Comparison of ENCODE assay signal across 7 cellular contexts in the genomic region with DNA sequence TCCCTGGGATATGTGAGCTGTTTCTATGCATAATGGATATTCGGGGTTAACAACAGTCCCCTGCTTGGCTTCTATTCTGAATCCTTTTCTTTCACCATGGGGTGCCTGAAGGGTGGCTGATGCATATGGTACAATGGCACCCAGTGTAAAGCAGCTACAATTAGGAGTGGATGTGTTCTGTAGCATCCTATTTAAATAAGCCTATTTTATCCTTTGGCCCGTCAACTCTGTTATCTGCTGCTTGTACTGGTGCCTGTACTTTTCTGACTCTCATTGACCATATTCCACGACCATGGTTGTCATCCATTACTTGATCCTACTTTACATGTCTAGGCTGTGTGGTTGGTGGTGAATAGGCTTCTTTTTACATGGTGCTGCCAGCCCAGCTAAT. TPM values are rescaled to one million over a fixed set of nuclear protein-coding genes. Genes with fewer than 3 reads are reported as not detected.
A peak's percentile ranks its signal among the peaks of the same experiment; 100 is the strongest.
DNase-seq lines count a peak whose midpoint lies in the region; ATAC-seq and TF ChIP-seq lines count a peak whose summit lies in the region.

No MANE protein-coding gene starts in this region.

- H3K9ac ChIP-seq in iPS-18a (ENCODE audit: low read length), result peak overlapping the region; percentile 85

- H3K27me3 Mint-ChIP-seq in activated CD8-positive, alpha-beta T cell treated with anti-CD3 and anti-CD28 coated beads for 36 hours, result no peaks in the 10 kb centered on the region
- H3K27me3 Mint-ChIP-seq in stimulated activated naive B cell treated with anti-CD40 and anti-IgM and Interleukin-4, amounts not matched to agents 10 μg/mL and 1 μg/mL and 100 μg/mL, for 72 hours, result no peaks in the 10 kb centered on the region

- peaks cover 91% of the 10 kb centered on the region for H3K36me3 Mint-ChIP-seq in activated CD8-positive, alpha-beta T cell treated with anti-CD3 and anti-CD28 coated beads for 36 hours (ENCODE audit: low read depth)
- peaks cover 57 to 82% of the 10 kb centered on the region in 2 donors for H3K36me3 Mint-ChIP-seq in stimulated activated naive B cell treated with anti-CD40 and anti-IgM and Interleukin-4, amounts not matched to agents 10 μg/mL and 1 μg/mL and 100 μg/mL, for 72 hours

- H3K27ac ChIP-seq in HEK293 (ENCODE audit: extremely low read depth, low read depth, low read length) (peak overlapping the region; percentile 95; the same call in 1 of the 2 replicates), iPS-18a (ENCODE audit: low read length) (peak overlapping the region; percentile 15)

- no peak for DNase-seq in activated CD8-positive, alpha-beta T cell treated with anti-CD3 and anti-CD28 coated beads for 36 hours
- no peak for DNase-seq in stimulated activated naive B cell treated with anti-CD40 and anti-IgM and Interleukin-4, amounts not matched to agents 10 μg/mL and 1 μg/mL and 100 μg/mL, for 72 hours
- no peak for DNase-seq in effector CD8-positive, alpha-beta T cell (lab: John Stamatoyannopoulos, UW)
- DNase-seq in amygdala (lab: John Stamatoyannopoulos, UW), result no peak

- intact Hi-C loops in activated CD8-positive, alpha-beta T cell treated with anti-CD3 and anti-CD28 coated beads for 36 hours (cut with micrococcal nuclease), result no loop called here

- H3K27me3 ChIP-seq in iPS-18a (ENCODE audit: control insufficient read depth, insufficient read depth, low read length), result no peaks in the 10 kb centered on the region

- peak overlapping the region; percentile 82 for H3K4me3 ChIP-seq in HEK293 (ENCODE audit: low read depth, low read length)
- H3K4me3 ChIP-seq in iPS-18a (ENCODE audit: low read length), result peak overlapping the region; percentile 94

- H3K4me1 ChIP-seq in HEK293 (ENCODE audit: control insufficient read depth, insufficient read depth, low read length), result peaks cover 5% of the 10 kb centered on the region; the same call in 1 of the 2 replicates
- peaks cover 26% of the 10 kb centered on the region for H3K4me1 ChIP-seq in iPS-18a (ENCODE audit: control insufficient read depth, low read depth, low read length)

- H3K9me3 ChIP-seq in HEK293 (ENCODE audit: control insufficient read depth, insufficient read depth, low read depth, low read length) (peaks cover 18% of the 10 kb centered on the region), iPS-18a (ENCODE audit: control insufficient read depth, low read depth, low read length) (peaks cover 6% of the 10 kb centered on the region)

- CTCF ChIA-PET in HEK293 (lab: Yijun Ruan, JAX), result interaction anchor here (0.9 kb wide), 1 partner anchor 9 kb away, joined by 3 read pairs; no protein-coding TSS in a partner anchor
- CTCF ChIA-PET in activated CD8-positive, alpha-beta T cell treated with anti-CD3 and anti-CD28 coated beads for 36 hours (lab: Charles Lee), result interaction anchor here (0.8 to 3.5 kb wide), 7 partner anchors 15 to 137 kb away, joined by 3 to 38 read pairs (median 4); a partner anchor contains a TSS

- H3K27ac Mint-ChIP-seq in activated CD8-positive, alpha-beta T cell treated with anti-CD3 and anti-CD28 coated beads for 36 hours, result peak overlapping the region; percentile 97
- peak overlapping the region; percentile 98 for H3K27ac Mint-ChIP-seq in stimulated activated naive B cell treated with anti-CD40 and anti-IgM and Interleukin-4, amounts not matched to agents 10 μg/mL and 1 μg/mL and 100 μg/mL, for 72 hours

- no peak for TF ChIP-seq CTCF in HEK293 (tag by site-specific recombination; IDR thresholded peaks at IDR 0.05)
- TF ChIP-seq CTCF in activated CD8-positive, alpha-beta T cell treated with anti-CD3 and anti-CD28 coated beads for 36 hours (IDR thresholded peaks at IDR 0.05), result no peak

- peak overlapping the region; percentile 86 for H3K4me3 Mint-ChIP-seq in activated CD8-positive, alpha-beta T cell treated with anti-CD3 and anti-CD28 coated beads for 36 hours
- peak overlapping the region; percentile 96 to 99 for H3K4me3 Mint-ChIP-seq in stimulated activated naive B cell treated with anti-CD40 and anti-IgM and Interleukin-4, amounts not matched to agents 10 μg/mL and 1 μg/mL and 100 μg/mL, for 72 hours

- H3K4me1 Mint-ChIP-seq in activated CD8-positive, alpha-beta T cell treated with anti-CD3 and anti-CD28 coated beads for 36 hours (ENCODE audit: low read depth), result peaks cover 47% of the 10 kb centered on the region
- peaks cover 14 to 41% of the 10 kb centered on the region in 2 donors for H3K4me1 Mint-ChIP-seq in stimulated activated naive B cell treated with anti-CD40 and anti-IgM and Interleukin-4, amounts not matched to agents 10 μg/mL and 1 μg/mL and 100 μg/mL, for 72 hours

- POLR2A ChIA-PET in HEK293 (lab: Yijun Ruan, JAX), result interaction anchor here (1.2 to 2.6 kb wide), 6 partner anchors 10 to 189 kb away, joined by 4 to 29 read pairs (median 9); a partner anchor contains a TSS
- POLR2A ChIA-PET in activated CD8-positive, alpha-beta T cell treated with anti-CD3 and anti-CD28 coated beads for 36 hours (lab: Charles Lee), result interaction anchor here (0.6 to 4.5 kb wide), 5 partner anchors 20 to 320 kb away, joined by 3 to 52 read pairs (median 3); a partner anchor contains a TSS

- H3K36me3 ChIP-seq in HEK293 (ENCODE audit: control insufficient read depth in 2 of 2, insufficient read depth in 1 of 2, low read length in 2 of 2) (peaks cover 27 to 65% of the 10 kb centered on the region in 2 experiments; a peak in 2 of 3 replicates), iPS-18a (ENCODE audit: control insufficient read depth, low read depth, low read length) (peaks cover 46% of the 10 kb centered on the region)

- peaks cover 63% of the 10 kb centered on the region for H3K9me3 Mint-ChIP-seq in activated CD8-positive, alpha-beta T cell treated with anti-CD3 and anti-CD28 coated beads for 36 hours
- peaks cover 10 to 17% of the 10 kb centered on the region in 2 donors for H3K9me3 Mint-ChIP-seq in stimulated activated naive B cell treated with anti-CD40 and anti-IgM and Interleukin-4, amounts not matched to agents 10 μg/mL and 1 μg/mL and 100 μg/mL, for 72 hours

- ATAC-seq in activated CD8-positive, alpha-beta T cell treated with anti-CD3 and anti-CD28 coated beads for 36 hours, result no peak
- ATAC-seq in stimulated activated naive B cell treated with anti-CD40 and anti-IgM and Interleukin-4, amounts not matched to agents 10 μg/mL and 1 μg/mL and 100 μg/mL, for 72 hours (replicated peaks), result no peak
- no peak for ATAC-seq in GM21447 (IDR thresholded peaks at IDR 0.05; ENCODE audit: unreplicated experiment)

TF ChIP-seq in HEK293, 187 proteins besides CTCF, POLR2A, EP300 and RAD21:
- TF ChIP-seq ZNF785 (tag by site-specific recombination; IDR thresholded peaks at IDR 0.05) (no peak), ZNF416 (tag by site-specific recombination; IDR thresholded peaks at IDR 0.05) (no peak), ZNF433 (tag by site-specific recombination; IDR thresholded peaks at IDR 0.05; ENCODE audit: low read depth) (no peak), SETDB1 (IDR thresholded peaks at IDR 0.05; ENCODE audit: insufficient read length, low read length) (peak; percentile 91), ZBTB17 (tag by site-specific recombination; IDR thresholded peaks at IDR 0.05) (peak; percentile 72), ZNF114 (tag by site-specific recombination; IDR thresholded peaks at IDR 0.05) (no peak), ZSCAN30 (tag by site-specific recombination; IDR thresholded peaks at IDR 0.05) (no peak)
- TF ChIP-seq, protein P1, sequence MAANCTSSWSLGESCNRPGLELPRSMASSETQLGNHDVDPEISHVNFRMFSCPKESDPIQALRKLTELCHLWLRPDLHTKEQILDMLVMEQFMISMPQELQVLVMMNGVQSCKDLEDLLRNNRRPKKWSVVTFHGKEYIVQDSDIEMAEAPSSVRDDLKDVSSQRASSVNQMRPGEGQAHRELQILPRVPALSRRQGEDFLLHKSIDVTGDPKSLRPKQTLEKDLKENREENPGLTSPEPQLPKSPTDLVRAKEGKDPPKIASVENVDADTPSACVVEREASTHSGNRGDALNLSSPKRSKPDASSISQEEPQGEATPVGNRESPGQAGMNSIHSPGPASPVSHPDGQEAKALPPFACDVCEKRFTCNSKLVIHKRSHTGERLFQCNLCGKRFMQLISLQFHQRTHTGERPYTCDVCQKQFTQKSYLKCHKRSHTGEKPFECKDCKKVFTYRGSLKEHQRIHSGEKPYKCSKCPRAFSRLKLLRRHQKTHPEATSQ (tag by site-specific recombination; IDR thresholded peaks at IDR 0.05), result no peak
- TF ChIP-seq, protein P2, sequence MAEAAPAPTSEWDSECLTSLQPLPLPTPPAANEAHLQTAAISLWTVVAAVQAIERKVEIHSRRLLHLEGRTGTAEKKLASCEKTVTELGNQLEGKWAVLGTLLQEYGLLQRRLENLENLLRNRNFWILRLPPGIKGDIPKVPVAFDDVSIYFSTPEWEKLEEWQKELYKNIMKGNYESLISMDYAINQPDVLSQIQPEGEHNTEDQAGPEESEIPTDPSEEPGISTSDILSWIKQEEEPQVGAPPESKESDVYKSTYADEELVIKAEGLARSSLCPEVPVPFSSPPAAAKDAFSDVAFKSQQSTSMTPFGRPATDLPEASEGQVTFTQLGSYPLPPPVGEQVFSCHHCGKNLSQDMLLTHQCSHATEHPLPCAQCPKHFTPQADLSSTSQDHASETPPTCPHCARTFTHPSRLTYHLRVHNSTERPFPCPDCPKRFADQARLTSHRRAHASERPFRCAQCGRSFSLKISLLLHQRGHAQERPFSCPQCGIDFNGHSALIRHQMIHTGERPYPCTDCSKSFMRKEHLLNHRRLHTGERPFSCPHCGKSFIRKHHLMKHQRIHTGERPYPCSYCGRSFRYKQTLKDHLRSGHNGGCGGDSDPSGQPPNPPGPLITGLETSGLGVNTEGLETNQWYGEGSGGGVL (tag by site-specific recombination; IDR thresholded peaks at IDR 0.05), result no peak

RNA-seq across cellular contexts. Expression of a gene that starts 1.3 kb away (rescaled TPM):
- 10 to 100 TPM; 45.2 to 45.7 TPM for total RNA-seq in activated CD8-positive, alpha-beta T cell treated with anti-CD3 and anti-CD28 coated beads for 36 hours

RNA-seq across cellular contexts. Expression of a gene that starts 1.8 kb away (rescaled TPM):
- 10 to 100 TPM; 20.8 to 23.0 TPM for total RNA-seq in activated CD8-positive, alpha-beta T cell treated with anti-CD3 and anti-CD28 coated beads for 36 hours
